Comparison of ENCODE assay signal across 19 cellular contexts in genomic region chr2:226743911-226744310, GRCh38.
"Had no signal": no experiment of that assay in that cellular context is flagged by ENCODE, and none has a peak within 500 bp of the region (broad histone marks: within the 10 kb centered on the region; RNA-seq: fewer than 3 reads in every experiment).

No MANE protein-coding gene starts in this region.

- H3K36me3 ChIP-seq: brain microvascular endothelial cell, gastroesophageal sphincter, suprapubic skin, tibial nerve had no signal

- H3K4me3 Mint-ChIP-seq: naive B cell; T-helper 1 cell treated with Interleukin-12 subunit alpha and Interleukin-12 subunit beta and Interleukin-4 antibody, amounts not matched to agents 30 μg/mL and 1 μg/mL, for 36 hours; WTC11 had no signal

- H3K27me3 Mint-ChIP-seq: naive B cell had no signal

- H3K9me3 Mint-ChIP-seq: activated naive CD4-positive, alpha-beta T cell treated with anti-CD3 and anti-CD28 coated beads, Interleukin-2, amount 50 U/mL, for 72 hours; T-helper 1 cell treated with Interleukin-12 subunit alpha and Interleukin-12 subunit beta and Interleukin-4 antibody, amounts not matched to agents 30 μg/mL and 1 μg/mL, for 36 hours had no signal

- H3K36me3 Mint-ChIP-seq: activated naive CD4-positive, alpha-beta T cell treated with anti-CD3 and anti-CD28 coated beads, Interleukin-2, amount 50 U/mL, for 72 hours had no signal

- ATAC-seq: activated naive CD4-positive, alpha-beta T cell treated with anti-CD3 and anti-CD28 coated beads, Interleukin-2, amount 50 U/mL, for 72 hours; gastroesophageal sphincter; heart left ventricle; lower lobe of right lung; WTC11 had no signal

- H3K9me3 ChIP-seq: gastroesophageal sphincter, heart left ventricle, lower lobe of right lung, suprapubic skin, tibial nerve had no signal

- H3K27ac ChIP-seq: brain microvascular endothelial cell, lower lobe of right lung, suprapubic skin had no signal

- H3K27me3 ChIP-seq: brain microvascular endothelial cell, gastroesophageal sphincter, heart left ventricle, suprapubic skin, tibial nerve had no signal

- DNase-seq: activated T-cell treated with anti-CD3 and anti-CD28 coated beads, Interleukin-2, amount 50 U/mL, for 1 hour; brain microvascular endothelial cell; central memory CD4-positive, alpha-beta T cell; dermis blood vessel endothelial cell; effector CD8-positive, alpha-beta T cell; heart left ventricle; islet precursor cell; lower lobe of right lung; naive B cell; nucleus accumbens; stimulated activated CD4-positive, alpha-beta T cell treated with anti-CD3 and anti-CD28 coated beads, Interleukin-4, amount 100 ng/mL, for 24 hours; stimulated activated naive CD4-positive, alpha-beta T cell treated with Interleukin-2 at 50 U/mL for 16 hours; T1000 had no signal

- H3K27ac Mint-ChIP-seq: activated naive CD4-positive, alpha-beta T cell treated with anti-CD3 and anti-CD28 coated beads, Interleukin-2, amount 50 U/mL, for 72 hours; naive B cell; T-helper 1 cell treated with Interleukin-12 subunit alpha and Interleukin-12 subunit beta and Interleukin-4 antibody, amounts not matched to agents 30 μg/mL and 1 μg/mL, for 36 hours; WTC11 had no signal

- H3K4me3 ChIP-seq: gastroesophageal sphincter, heart left ventricle, lower lobe of right lung, suprapubic skin, tibial nerve had no signal
